ENCODE assay signal across 20 cellular contexts in the genomic region with DNA sequence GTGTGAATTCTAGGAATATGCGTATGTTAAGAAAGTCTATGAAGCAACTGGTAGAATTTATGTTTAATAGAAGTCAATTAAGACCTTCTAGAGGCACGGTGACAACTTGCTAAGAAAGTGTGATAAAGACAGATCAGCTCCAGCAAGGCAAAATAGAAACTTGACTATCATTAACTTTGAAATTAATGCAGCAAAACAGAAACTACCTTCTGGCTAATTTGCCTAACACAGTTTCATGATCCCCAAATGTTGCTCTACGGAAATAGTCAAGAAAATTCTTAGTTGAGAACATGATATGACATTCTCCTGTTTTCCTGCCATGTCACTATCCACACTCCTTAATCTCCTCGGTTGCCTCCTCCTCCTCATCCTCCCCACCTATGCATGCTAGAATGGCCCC. TPM values are rescaled to one million over a fixed set of nuclear protein-coding genes. Genes with fewer than 3 reads are reported as not detected.
DNase-seq lines count a peak whose midpoint lies in the region; ATAC-seq, FAIRE-seq and TF ChIP-seq lines count a peak whose summit lies in the region.
"Had no signal": no experiment of that assay in that cellular context is flagged by ENCODE, and none has a peak within 500 bp of the region (broad histone marks: within the 10 kb centered on the region; RNA-seq: fewer than 3 reads in every experiment).

No MANE protein-coding gene starts in this region.

- 96% methylated on average over 4 of the region's 4 CpGs for whole genome bisulfite sequencing in SK-N-SH (ENCODE audit: low lambda C conversion rate)

- POLR2A ChIA-PET in SK-N-SH (lab: Yijun Ruan, JAX), result no interaction called here

- H3K27ac ChIP-seq in SU-DHL-6 (ENCODE audit: low read depth, low read length) (peak overlapping the region; percentile 47; the same call in 1 of the 2 replicates), SK-N-SH (ENCODE audit: low read depth in 2 of 2, low read length in 1 of 2) (no peak overlapping the region)
- H3K27ac ChIP-seq: ascending aorta, sigmoid colon had no signal

- H3K9me3 ChIP-seq in SU-DHL-6 (ENCODE audit: insufficient read depth, low read length), result no peaks in the 10 kb centered on the region
- H3K9me3 ChIP-seq in SK-N-SH, result no peaks in the 10 kb centered on the region
- H3K9me3 ChIP-seq: ascending aorta, sigmoid colon had no signal

- CTCF ChIA-PET in SK-N-SH (lab: Yijun Ruan, JAX), result interaction anchor here (1.0 kb wide), 1 partner anchor 779 kb away, joined by 3 read pairs; no protein-coding TSS in a partner anchor

- H3K4me2 ChIP-seq in SU-DHL-6 (ENCODE audit: low read depth, low read length, poor library complexity, severe bottlenecking) (peak overlapping the region; percentile 49), SK-N-SH (no peak overlapping the region)

- H3K79me2 ChIP-seq in SU-DHL-6 (ENCODE audit: insufficient read depth, low read length), result peaks cover 80% of the 10 kb centered on the region
- peaks cover 87% of the 10 kb centered on the region for H3K79me2 ChIP-seq in SK-N-SH (ENCODE audit: insufficient read depth)

- H2AFZ ChIP-seq in SU-DHL-6 (ENCODE audit: low read depth, low read length, severe bottlenecking) (no peak overlapping the region), SK-N-SH (ENCODE audit: low read depth) (no peak overlapping the region)

- H4K20me1 ChIP-seq in SU-DHL-6 (ENCODE audit: low read depth, low read length) (0 out of 2 replicates have a peak, but pooled peaks cover 11% of the 10 kb centered on the region), SK-N-SH (ENCODE audit: insufficient read depth) (peaks cover 3% of the 10 kb centered on the region; the same call in 1 of the 2 replicates)

- ATAC-seq in HG02938 (IDR thresholded peaks at IDR 0.05; ENCODE audit: unreplicated experiment) (peak; percentile 28), GM18909 (IDR thresholded peaks at IDR 0.05; ENCODE audit: poor library complexity, unreplicated experiment) (no peak)
- ATAC-seq: activated CD8-positive, alpha-beta memory T cell treated with anti-CD3 and anti-CD28 coated beads, Interleukin-2, amount 10 ng/mL, durations not matched to agents 7 days and 5 days; esophagus mucosa had no signal

- H3K27me3 ChIP-seq in SU-DHL-6 (ENCODE audit: low read length), result no peaks in the 10 kb centered on the region
- H3K27me3 ChIP-seq in SK-N-SH (ENCODE audit: insufficient read depth), result no peaks in the 10 kb centered on the region
- H3K27me3 ChIP-seq: ascending aorta, sigmoid colon had no signal

- no peak overlapping the region for H3K9ac ChIP-seq in SU-DHL-6 (ENCODE audit: low read length)
- H3K9ac ChIP-seq in SK-N-SH, result no peak overlapping the region

- no peak for DNase-seq in GM12891 (ENCODE audit: insufficient read length, low spot score)
- no peak for DNase-seq in GM19239 (ENCODE audit: insufficient read length, low spot score)
- no peak for DNase-seq in SK-N-SH
- no peak for DNase-seq in DMS53 (lab: John Stamatoyannopoulos, UW)
- DNase-seq in H4 (ENCODE audit: low spot score), result no peak
- DNase-seq: activated CD8-positive, alpha-beta memory T cell treated with anti-CD3 and anti-CD28 coated beads, Interleukin-2, amount 10 ng/mL, durations not matched to agents 7 days and 5 days; activated gamma-delta T cell treated with Interleukin-2 at 50 U/mL for 16 hours; COR-L47; GF-D8; H7; mesendoderm; NCI-H187; NCI-H524 treated with DMSO at 0.1 percent for 48 hours; sigmoid colon; stimulated activated CD4-positive, alpha-beta T cell treated with anti-CD3 and anti-CD28 coated beads, Interleukin-4, amount 100 ng/mL, for 24 hours had no signal

- H3K4me3 ChIP-seq in SU-DHL-6 (ENCODE audit: insufficient read depth, low read length, poor library complexity, severe bottlenecking) (peak overlapping the region; percentile 27), SK-N-SH (ENCODE audit: low read depth in 2 of 2, low read length in 1 of 2) (no peak overlapping the region)
- H3K4me3 ChIP-seq: ascending aorta, sigmoid colon had no signal

- TF ChIP-seq EP300 in SK-N-SH (IDR thresholded peaks at IDR 0.05; ENCODE audit: borderline replicate concordance in 1 of 2, low read depth in 1 of 2, low read length in 1 of 2), result no peak

- peaks cover 26% of the 10 kb centered on the region for H3F3A ChIP-seq in SU-DHL-6 (ENCODE audit: insufficient read depth)
- H3F3A ChIP-seq in SK-N-SH (replicated peaks; ENCODE audit: insufficient read depth), result peaks cover 3% of the 10 kb centered on the region

- H3K36me3 ChIP-seq in SU-DHL-6 (ENCODE audit: low read length) (peaks cover 3% of the 10 kb centered on the region; the same call in 1 of the 2 replicates), SK-N-SH (replicated peaks in 1 of 2; ENCODE audit: control insufficient read depth in 1 of 2, insufficient read depth in 2 of 2, low read length in 1 of 2) (no peaks in the 10 kb centered on the region)
- H3K36me3 ChIP-seq: ascending aorta, sigmoid colon had no signal

- peaks cover 7 to 12% of the 10 kb centered on the region in 2 experiments; a peak in 3 of 4 replicates for H3K4me1 ChIP-seq in SK-N-SH (ENCODE audit: control insufficient read depth in 1 of 2, insufficient read depth in 2 of 2, low read depth in 1 of 2, low read length in 1 of 2)

- no peak for TF ChIP-seq CTCF in SU-DHL-6 (IDR thresholded peaks at IDR 0.05; ENCODE audit: insufficient read depth, low read length, poor library complexity, severe bottlenecking)
- no peak for TF ChIP-seq CTCF in SK-N-SH (IDR thresholded peaks at IDR 0.05)

- FAIRE-seq in GM12891 (lab: Jason Lieb, UNC), result peak; percentile 54
- peak; percentile 86 for FAIRE-seq in GM19239 (lab: Jason Lieb, UNC)

- TF ChIP-seq POLR2A in GM12891 (IDR thresholded peaks at IDR 0.05; ENCODE audit: low read depth, low read length), result no peak

- no peak for TF ChIP-seq RAD21 in SK-N-SH (IDR thresholded peaks at IDR 0.05; ENCODE audit: low read length)

- no peaks in the 10 kb centered on the region for H3K9me2 ChIP-seq in SU-DHL-6 (replicated peaks; ENCODE audit: insufficient read depth, low read length)
- no peaks in the 10 kb centered on the region for H3K9me2 ChIP-seq in SK-N-SH

TF ChIP-seq in GM12891, 5 proteins besides CTCF, POLR2A, EP300 and RAD21:
- TF ChIP-seq TAF1 (IDR thresholded peaks at IDR 0.05; ENCODE audit: low read depth, low read length) (no peak), POU2F2 (IDR thresholded peaks at IDR 0.05; ENCODE audit: low read depth, low read length) (0 out of 2 replicates have a peak, but pooled peaks have one; percentile 24), PAX5 (IDR thresholded peaks at IDR 0.05; ENCODE audit: insufficient read depth, low read length, severe bottlenecking) (no peak), POLR2AphosphoS5 (IDR thresholded peaks at IDR 0.05; ENCODE audit: low read depth, low read length) (no peak), SPI1 (IDR thresholded peaks at IDR 0.05; ENCODE audit: low read depth, low read length) (no peak)

TF ChIP-seq in SK-N-SH, 30 proteins besides CTCF, POLR2A, EP300 and RAD21:
- TF ChIP-seq FOXM1 (IDR thresholded peaks at IDR 0.05; ENCODE audit: low read depth) (no peak), TEAD4 (IDR thresholded peaks at IDR 0.05; ENCODE audit: borderline replicate concordance, insufficient read depth) (no peak)
TF ChIP-seq in SK-N-SH: peak in this region for 0.

RNA-seq across cellular contexts. Expression of a gene that starts 4.2 kb away (rescaled TPM):
- polyA plus RNA-seq in GM12891 (2012; ENCODE audit: low read depth, missing spikeins), result 4.0 TPM
- polyA plus RNA-seq in SK-N-SH (2012; rRNA removed), result 5.3 and 9.0 TPM in 2 replicates
- 7.7 and 8.5 TPM in 2 replicates for polyA plus RNA-seq in SK-N-SH (2012; cell fraction: cytosol; rRNA removed)
- polyA plus RNA-seq in SK-N-SH (2012; cell fraction: nucleus; rRNA removed), result 4.4 and 8.2 TPM in 2 replicates
- 4.3 and 8.6 TPM in 2 replicates for total RNA-seq in H4 (2014; rRNA removed; shearing (Covaris generic))
